1 cellular context compared by ENCODE assay signal in the genomic region with DNA sequence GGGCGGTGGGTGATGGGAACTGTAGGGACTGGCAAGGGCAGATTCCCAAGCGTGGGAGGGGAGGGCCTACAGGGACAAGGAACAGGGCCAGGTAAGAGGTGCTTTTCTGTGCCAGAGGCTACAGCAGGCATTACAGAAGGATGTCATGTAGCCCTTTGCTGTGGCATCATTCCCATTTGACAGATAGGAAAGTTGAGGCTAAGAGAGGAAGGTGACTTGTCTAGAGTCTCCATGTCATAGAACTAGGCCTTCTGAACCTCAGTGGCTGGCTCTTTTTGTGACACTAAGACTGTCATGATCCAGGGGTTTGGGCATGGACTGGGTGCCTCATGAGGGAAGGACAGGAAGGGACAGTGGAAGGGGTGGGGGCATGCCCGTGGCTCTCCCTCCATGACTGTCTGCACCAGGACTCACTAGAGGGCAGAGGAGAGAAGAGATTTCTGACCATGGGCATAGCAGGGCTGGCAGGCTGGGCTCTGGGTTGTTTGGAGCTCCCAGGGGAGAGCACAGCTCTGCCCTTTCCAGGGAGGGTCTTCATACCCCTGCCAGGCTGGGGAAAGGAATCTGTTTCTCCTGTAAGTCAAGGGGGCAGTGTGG.
TF ChIP-seq lines count a peak whose summit lies in the region.

No MANE protein-coding gene starts in this region.

TF ChIP-seq in SK-N-SH, 30 proteins besides CTCF, POLR2A, EP300 and RAD21 (continued from another document):
- TF ChIP-seq, protein P1, sequence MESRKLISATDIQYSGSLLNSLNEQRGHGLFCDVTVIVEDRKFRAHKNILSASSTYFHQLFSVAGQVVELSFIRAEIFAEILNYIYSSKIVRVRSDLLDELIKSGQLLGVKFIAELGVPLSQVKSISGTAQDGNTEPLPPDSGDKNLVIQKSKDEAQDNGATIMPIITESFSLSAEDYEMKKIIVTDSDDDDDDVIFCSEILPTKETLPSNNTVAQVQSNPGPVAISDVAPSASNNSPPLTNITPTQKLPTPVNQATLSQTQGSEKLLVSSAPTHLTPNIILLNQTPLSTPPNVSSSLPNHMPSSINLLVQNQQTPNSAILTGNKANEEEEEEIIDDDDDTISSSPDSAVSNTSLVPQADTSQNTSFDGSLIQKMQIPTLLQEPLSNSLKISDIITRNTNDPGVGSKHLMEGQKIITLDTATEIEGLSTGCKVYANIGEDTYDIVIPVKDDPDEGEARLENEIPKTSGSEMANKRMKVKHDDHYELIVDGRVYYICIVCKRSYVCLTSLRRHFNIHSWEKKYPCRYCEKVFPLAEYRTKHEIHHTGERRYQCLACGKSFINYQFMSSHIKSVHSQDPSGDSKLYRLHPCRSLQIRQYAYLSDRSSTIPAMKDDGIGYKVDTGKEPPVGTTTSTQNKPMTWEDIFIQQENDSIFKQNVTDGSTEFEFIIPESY (IDR thresholded peaks at IDR 0.05; ENCODE audit: borderline replicate concordance, low read depth), result no peak
- TF ChIP-seq FOXJ3 (CRISPR knock-in tag; IDR thresholded peaks at IDR 0.05) (no peak), SMC3 (IDR thresholded peaks at IDR 0.05; ENCODE audit: low read depth, low read length) (no peak), MEF2A (IDR thresholded peaks at IDR 0.05; ENCODE audit: borderline replicate concordance, low read depth) (no peak), YY1 (IDR thresholded peaks at IDR 0.05; ENCODE audit: low read depth) (no peak), ELF1 (IDR thresholded peaks at IDR 0.05) (no peak), FOSL2 (IDR thresholded peaks at IDR 0.05; ENCODE audit: borderline replicate concordance, low read depth) (no peak), GATA2 (CRISPR knock-in tag; IDR thresholded peaks at IDR 0.05) (no peak), CHD2 (IDR thresholded peaks at IDR 0.05; ENCODE audit: low read length, partially characterized antibody) (no peak)
